ENCODE assay signal across 14 cellular contexts in genomic region chr11:73963861-73964260, GRCh38. TPM values are rescaled to one million over a fixed set of nuclear protein-coding genes. Genes with fewer than 3 reads are reported as not detected.
DNase-seq lines count a peak whose midpoint lies in the region; ATAC-seq and TF ChIP-seq lines count a peak whose summit lies in the region.
"Had no signal": no experiment of that assay in that cellular context is flagged by ENCODE, and none has a peak within 500 bp of the region (broad histone marks: within the 10 kb centered on the region; RNA-seq: fewer than 3 reads in every experiment).

No MANE protein-coding gene starts in this region.

- intact Hi-C loops in heart right ventricle (cut with DNase I), result loop anchor here in 8 of 10 donors (2.0 to 10.0 kb wide), 8 partner anchors 19 to 131 kb away; partner anchors contain the start of gene UCP2 (in 1 of the 8)
- intact Hi-C loops in left ventricle myocardium inferior (cut with micrococcal nuclease), result loop anchor here (10.0 kb wide), 1 partner anchor 111 kb away; no protein-coding TSS in a partner anchor

- no peaks in the 10 kb centered on the region for H3K9me3 ChIP-seq in heart right ventricle
- H3K9me3 ChIP-seq in left ventricle myocardium inferior (replicated peaks), result no peaks in the 10 kb centered on the region
- H3K9me3 ChIP-seq: BE2C, gastroesophageal sphincter, mucosa of descending colon, transverse colon had no signal

- WGBS in heart right ventricle, 2 donors, result 63 to 68% methylated on average over 8 of the region's 8 CpGs

- H3K27ac ChIP-seq in heart right ventricle (no peak overlapping the region), left ventricle myocardium inferior (replicated peaks) (no peak overlapping the region)
- H3K27ac ChIP-seq: brain microvascular endothelial cell, gastroesophageal sphincter, transverse colon had no signal

- H3K27me3 ChIP-seq in heart right ventricle, result peaks cover 0 to 4% (median 0%) of the 10 kb centered on the region in 7 donors
- no peaks in the 10 kb centered on the region for H3K27me3 ChIP-seq in left ventricle myocardium inferior (ENCODE audit: low read depth)
- H3K27me3 ChIP-seq: BE2C, brain microvascular endothelial cell, transverse colon had no signal

- no peak for TF ChIP-seq CTCF in heart right ventricle (IDR thresholded peaks at IDR 0.05)
- TF ChIP-seq CTCF in left ventricle myocardium inferior (IDR thresholded peaks at IDR 0.05; ENCODE audit: borderline replicate concordance), result no peak
- TF ChIP-seq CTCF in endothelial cell (IDR thresholded peaks at IDR 0.05; ENCODE audit: unreplicated experiment), result no peak

- H3K4me1 ChIP-seq in heart right ventricle (peaks cover 0 to 15% (median 7%) of the 10 kb centered on the region in 9 donors), left ventricle myocardium inferior (peaks cover 6% of the 10 kb centered on the region)
- H3K4me1 ChIP-seq: BE2C had no signal

- H3K27ac Mint-ChIP-seq in endothelial cell (ENCODE audit: unreplicated experiment), result peak overlapping the region; percentile 67
- H3K27ac Mint-ChIP-seq in stimulated activated effector memory CD8-positive, alpha-beta T cell treated with anti-CD3 and anti-CD28 coated beads, Interleukin-12 subunit alpha, Interleukin-12 subunit beta, amount 100 ng/mL, for 72 hours, result peak overlapping the region; percentile 68

- H3K4me3 Mint-ChIP-seq in endothelial cell (ENCODE audit: unreplicated experiment), result no peak overlapping the region
- H3K4me3 Mint-ChIP-seq in stimulated activated effector memory CD8-positive, alpha-beta T cell treated with anti-CD3 and anti-CD28 coated beads, Interleukin-12 subunit alpha, Interleukin-12 subunit beta, amount 100 ng/mL, for 72 hours, result peak overlapping the region; percentile 47

- no peaks in the 10 kb centered on the region for H3K36me3 Mint-ChIP-seq in endothelial cell (ENCODE audit: low read depth, unreplicated experiment)
- peaks cover 14% of the 10 kb centered on the region for H3K36me3 Mint-ChIP-seq in stimulated activated effector memory CD8-positive, alpha-beta T cell treated with anti-CD3 and anti-CD28 coated beads, Interleukin-12 subunit alpha, Interleukin-12 subunit beta, amount 100 ng/mL, for 72 hours

- H3K36me3 ChIP-seq in heart right ventricle (no peaks in the 10 kb centered on the region), left ventricle myocardium inferior (no peaks in the 10 kb centered on the region)
- H3K36me3 ChIP-seq: BE2C, brain microvascular endothelial cell, gastroesophageal sphincter, transverse colon had no signal

- peak in 6 of 8 donors; percentile 21 to 48 (median 30) for ATAC-seq in heart right ventricle
- no peak for ATAC-seq in stimulated activated effector memory CD8-positive, alpha-beta T cell treated with anti-CD3 and anti-CD28 coated beads, Interleukin-12 subunit alpha, Interleukin-12 subunit beta, amount 100 ng/mL, for 72 hours

- H3K27me3 Mint-ChIP-seq in endothelial cell (ENCODE audit: unreplicated experiment), result peaks cover 5% of the 10 kb centered on the region

- no peaks in the 10 kb centered on the region for H3K9me3 Mint-ChIP-seq in endothelial cell (ENCODE audit: unreplicated experiment)
- no peaks in the 10 kb centered on the region for H3K9me3 Mint-ChIP-seq in stimulated activated effector memory CD8-positive, alpha-beta T cell treated with anti-CD3 and anti-CD28 coated beads, Interleukin-12 subunit alpha, Interleukin-12 subunit beta, amount 100 ng/mL, for 72 hours

- no peak overlapping the region for H3K4me3 ChIP-seq in heart right ventricle
- H3K4me3 ChIP-seq in left ventricle myocardium inferior, result no peak overlapping the region
- H3K4me3 ChIP-seq: gastroesophageal sphincter, mucosa of descending colon, transverse colon had no signal

- DNase-seq in heart right ventricle (no peak), left ventricle myocardium inferior (no peak), NAMALWA (ENCODE audit: low spot score) (peak; percentile 17), endothelial cell (ENCODE audit: low spot score) (no peak), NCI-H446 (lab: John Stamatoyannopoulos, UW) (no peak), NCI-H2171 treated with DMSO at 0.1 percent for 48 hours (lab: John Stamatoyannopoulos, UW) (no peak)
- DNase-seq in stimulated activated effector memory CD8-positive, alpha-beta T cell treated with anti-CD3 and anti-CD28 coated beads, Interleukin-12 subunit alpha, Interleukin-12 subunit beta, amount 100 ng/mL, for 72 hours (ENCODE audit: low spot score in 2 of 2), result no peak
- no peak for DNase-seq in stimulated activated naive CD4-positive, alpha-beta T cell treated with Interleukin-2 at 50 U/mL for 16 hours (lab: John Stamatoyannopoulos, UW)

- no peaks in the 10 kb centered on the region for H3K4me1 Mint-ChIP-seq in endothelial cell (ENCODE audit: unreplicated experiment)
- H3K4me1 Mint-ChIP-seq in stimulated activated effector memory CD8-positive, alpha-beta T cell treated with anti-CD3 and anti-CD28 coated beads, Interleukin-12 subunit alpha, Interleukin-12 subunit beta, amount 100 ng/mL, for 72 hours, result peaks cover 18% of the 10 kb centered on the region

RNA-seq across cellular contexts. Expression of gene DNAJB13, which starts 13.0 kb away (rescaled TPM):
- not detected for total RNA-seq in heart right ventricle
- polyA plus RNA-seq in heart right ventricle, result not detected
- not detected for total RNA-seq in left ventricle myocardium inferior
- total RNA-seq in endothelial cell (ENCODE audit: unreplicated experiment), result 0.36 TPM
- total RNA-seq: gastroesophageal sphincter, mucosa of descending colon, pulmonary artery endothelial cell, transverse colon had no signal

RNA-seq across cellular contexts. Expression of gene UCP2, which starts 18.8 kb away (rescaled TPM):
- 10 to 100 TPM; 11.8 to 73.3 (median 18.1) TPM for total RNA-seq in heart right ventricle
- 10 to 100 TPM; 10.2 to 18.4 TPM for polyA plus RNA-seq in heart right ventricle
- 23.4 TPM for total RNA-seq in left ventricle myocardium inferior
- total RNA-seq in endothelial cell (ENCODE audit: unreplicated experiment), result 12.8 TPM

RNA-seq across cellular contexts. Expression of gene UCP3, which starts 45.0 kb away (rescaled TPM):
- total RNA-seq in heart right ventricle (10 to 100 TPM in 1 of 10 donors, 1 to 10 TPM in 7, under 1 TPM in 2; 0.61 to 12.6 (median 1.6) TPM), left ventricle myocardium inferior (2.7 TPM), endothelial cell (ENCODE audit: unreplicated experiment) (1.6 TPM)
- polyA plus RNA-seq in heart right ventricle, result 1 to 10 TPM in 1 of 2 donors, under 1 TPM in 1; 0.83 to 3.5 TPM
